9 cellular contexts compared by ENCODE assay signal in genomic region chr1:50423670-50424000, GRCh38. TPM values are rescaled to one million over a fixed set of nuclear protein-coding genes. Genes with fewer than 3 reads are reported as not detected.
A peak's percentile ranks its signal among the peaks of the same experiment; 100 is the strongest.
DNase-seq lines count a peak whose midpoint lies in the region; ATAC-seq, FAIRE-seq and TF ChIP-seq lines count a peak whose summit lies in the region.
"Had no signal": no experiment of that assay in that cellular context is flagged by ENCODE, and none has a peak within 500 bp of the region (broad histone marks: within the 10 kb centered on the region; RNA-seq: fewer than 3 reads in every experiment).

No MANE protein-coding gene starts in this region.

- H3K4me1 Mint-ChIP-seq in activated CD8-positive, alpha-beta T cell treated with anti-CD3 and anti-CD28 coated beads, Interleukin-2, amount 10 ng/mL, durations not matched to agents 7 days and 5 days (ENCODE audit: low read depth) = peaks cover 62% of the 10 kb centered on the region

- TF ChIP-seq CTCF in A549 (IDR thresholded peaks at IDR 0.05) (no peak), left lung (IDR thresholded peaks at IDR 0.05) (no peak), PC-3 (conservative IDR thresholded peaks at IDR 0.05; ENCODE audit: low read depth, low read length) (no peak)

- H3K4me3 Mint-ChIP-seq in activated CD8-positive, alpha-beta T cell treated with anti-CD3 and anti-CD28 coated beads, Interleukin-2, amount 10 ng/mL, durations not matched to agents 7 days and 5 days = peak overlapping the region; percentile 79

- TF ChIP-seq RAD21 in A549 (conservative IDR thresholded peaks at IDR 0.05 in 1 of 2, IDR thresholded peaks at IDR 0.05 in 1 of 2) = no peak

- FAIRE-seq in A549 (lab: Jason Lieb, UNC) = no peak
- FAIRE-seq in GM12891 (lab: Jason Lieb, UNC) = no peak

- no peaks in the 10 kb centered on the region for H3K79me2 ChIP-seq in PC-3 (ENCODE audit: low read length)

- H3K4me2 ChIP-seq in A549 = peak overlapping the region; percentile 93
- H3K4me2 ChIP-seq in PC-3 (ENCODE audit: low read length) = no peak overlapping the region

- H3K36me3 ChIP-seq in left lung (no peaks in the 10 kb centered on the region), PC-3 (ENCODE audit: low read depth, low read length) (no peaks in the 10 kb centered on the region)

- H2AFZ ChIP-seq in PC-3 (ENCODE audit: low read length) = no peak overlapping the region

- no peaks in the 10 kb centered on the region for H3F3A ChIP-seq in PC-3 (ENCODE audit: low read length, unreplicated experiment)

- ATAC-seq in A549 = peak; percentile 43 to 64; a peak in 4 of 6 replicates
- ATAC-seq in activated CD8-positive, alpha-beta T cell treated with anti-CD3 and anti-CD28 coated beads, Interleukin-2, amount 10 ng/mL, durations not matched to agents 7 days and 5 days = no peak
- ATAC-seq in left lung = peak; percentile 43
- no peak for ATAC-seq in PC-3
- no peak for ATAC-seq in HG03175 (IDR thresholded peaks at IDR 0.05; ENCODE audit: unreplicated experiment)

- H3K4me3 ChIP-seq in A549 (peak overlapping the region; percentile 58), left lung (peak overlapping the region in 1 of 2 donors; percentile 26), PC-3 (ENCODE audit: low read length) (no peak overlapping the region)

- no peaks in the 10 kb centered on the region for H3K9me2 ChIP-seq in PC-3 (replicated peaks; ENCODE audit: low read length)

- no peaks in the 10 kb centered on the region for H4K20me1 ChIP-seq in PC-3 (ENCODE audit: low read length)

- peaks cover 28% of the 10 kb centered on the region for H3K36me3 Mint-ChIP-seq in activated CD8-positive, alpha-beta T cell treated with anti-CD3 and anti-CD28 coated beads, Interleukin-2, amount 10 ng/mL, durations not matched to agents 7 days and 5 days (ENCODE audit: low read depth)

- no peak overlapping the region for H3K9ac ChIP-seq in PC-3 (ENCODE audit: low read length)

- H3K27ac Mint-ChIP-seq in activated CD8-positive, alpha-beta T cell treated with anti-CD3 and anti-CD28 coated beads, Interleukin-2, amount 10 ng/mL, durations not matched to agents 7 days and 5 days = peak overlapping the region; percentile 39

- peaks cover 81% of the 10 kb centered on the region for H3K27me3 Mint-ChIP-seq in activated CD8-positive, alpha-beta T cell treated with anti-CD3 and anti-CD28 coated beads, Interleukin-2, amount 10 ng/mL, durations not matched to agents 7 days and 5 days (ENCODE audit: low read depth)

- CTCF ChIA-PET in A549 (lab: Yijun Ruan, JAX) (interaction anchor here (1.3 kb wide), 1 partner anchor 8 kb away, joined by 4 read pairs; no protein-coding TSS in a partner anchor), PC-3 (lab: Charles Lee) (no interaction called here)
- CTCF ChIA-PET in activated CD8-positive, alpha-beta T cell treated with anti-CD3 and anti-CD28 coated beads, Interleukin-2, amount 10 ng/mL, durations not matched to agents 7 days and 5 days (lab: Charles Lee) = interaction anchor here (1.6 kb wide), 1 partner anchor 10 kb away, joined by 6 read pairs; no protein-coding TSS in a partner anchor

- TF ChIP-seq POLR2A in A549 (IDR thresholded peaks at IDR 0.05; ENCODE audit: low read length) (no peak), GM12891 (IDR thresholded peaks at IDR 0.05; ENCODE audit: low read depth, low read length) (no peak)

- intact Hi-C loops in left lung (cut with DNase I) (no loop called here), PC-3 (cut with micrococcal nuclease) (no loop called here)

- POLR2A ChIA-PET in A549 (lab: Yijun Ruan, JAX) (interaction anchor here (0.5 kb wide), 1 partner anchor 25 kb away, joined by 3 read pairs; no protein-coding TSS in a partner anchor), PC-3 (lab: Charles Lee; ENCODE audit: unreplicated experiment) (no interaction called here)
- POLR2A ChIA-PET in activated CD8-positive, alpha-beta T cell treated with anti-CD3 and anti-CD28 coated beads, Interleukin-2, amount 10 ng/mL, durations not matched to agents 7 days and 5 days (lab: Charles Lee) = no interaction called here

- H3K4me1 ChIP-seq in A549 = peaks cover 11% of the 10 kb centered on the region; the same call in 1 of the 3 replicates
- H3K4me1 ChIP-seq in left lung = peaks cover 12 to 72% of the 10 kb centered on the region in 2 donors
- no peaks in the 10 kb centered on the region for H3K4me1 ChIP-seq in PC-3 (ENCODE audit: insufficient read depth, low read length)

- TF ChIP-seq EP300 in A549 (IDR thresholded peaks at IDR 0.05) = no peak

- H3K9me3 Mint-ChIP-seq in activated CD8-positive, alpha-beta T cell treated with anti-CD3 and anti-CD28 coated beads, Interleukin-2, amount 10 ng/mL, durations not matched to agents 7 days and 5 days (ENCODE audit: insufficient read depth) = no peaks in the 10 kb centered on the region

- DNase-seq in A549 (ENCODE audit: low read depth in 1 of 2, low spot score in 1 of 2) (peak; percentile 47 to 58), GM12891 (ENCODE audit: insufficient read length, low spot score) (peak; percentile 43), left lung (peak in 1 of 2 donors; percentile 79), inferior parietal cortex (ENCODE audit: extremely low spot score) (no peak), NCI-H2196 treated with DMSO at 0.1 percent for 48 hours (lab: John Stamatoyannopoulos, UW; ENCODE audit: unreplicated experiment) (no peak), PC-3 (no peak)
- peak; percentile 49 for DNase-seq in activated CD8-positive, alpha-beta T cell treated with anti-CD3 and anti-CD28 coated beads, Interleukin-2, amount 10 ng/mL, durations not matched to agents 7 days and 5 days

- H3K27me3 ChIP-seq in left lung = peaks cover 99 to 100% of the 10 kb centered on the region in 2 donors
- H3K27me3 ChIP-seq in PC-3 (ENCODE audit: low read length) = no peaks in the 10 kb centered on the region

- WGBS in A549 (ENCODE audit: missing lambda C conversion rate) = 0% methylated on average over 10 of the region's 23 CpGs

- BruUV-seq in PC-3 (replicated peaks; lab: Mats Ljungman, UMichigan) = no TSS peak

- H3K9me3 ChIP-seq in A549 = no peaks in the 10 kb centered on the region
- no peaks in the 10 kb centered on the region for H3K9me3 ChIP-seq in left lung
- no peaks in the 10 kb centered on the region for H3K9me3 ChIP-seq in PC-3 (ENCODE audit: low read length)

- H3K27ac ChIP-seq in A549 (peak overlapping the region in 1 of 2 experiments; percentile 30; a peak in 2 of 6 replicates), left lung (no peak overlapping the region), PC-3 (ENCODE audit: low read length) (no peak overlapping the region)

TF ChIP-seq in A549, 52 proteins besides CTCF, POLR2A, EP300 and RAD21 (continues in another document):
- TF ChIP-seq JUNB (IDR thresholded peaks at IDR 0.05) (no peak), ZNF302 (CRISPR knock-in tag; IDR thresholded peaks at IDR 0.05) (no peak), SMC3 (IDR thresholded peaks at IDR 0.05) (no peak), FOXS1 (CRISPR knock-in tag; IDR thresholded peaks at IDR 0.05) (no peak), EHF (CRISPR knock-in tag; IDR thresholded peaks at IDR 0.05) (no peak), HES2 (IDR thresholded peaks at IDR 0.05) (no peak), EHMT2 (IDR thresholded peaks at IDR 0.05; ENCODE audit: low read depth) (no peak), BHLHE40 (IDR thresholded peaks at IDR 0.05; ENCODE audit: low read depth, low read length) (no peak), RNF2 (IDR thresholded peaks at IDR 0.05; ENCODE audit: borderline replicate concordance, low read depth) (no peak), CHD2 (IDR thresholded peaks at IDR 0.05; ENCODE audit: low read length, partially characterized antibody) (no peak), USF2 (IDR thresholded peaks at IDR 0.05) (no peak)

TF ChIP-seq in GM12891, 5 proteins besides CTCF, POLR2A, EP300 and RAD21:
- TF ChIP-seq POLR2AphosphoS5 (IDR thresholded peaks at IDR 0.05; ENCODE audit: low read depth, low read length) (no peak), PAX5 (IDR thresholded peaks at IDR 0.05; ENCODE audit: insufficient read depth, low read length, severe bottlenecking) (no peak), TAF1 (IDR thresholded peaks at IDR 0.05; ENCODE audit: low read depth, low read length) (no peak), POU2F2 (IDR thresholded peaks at IDR 0.05; ENCODE audit: low read depth, low read length) (no peak), SPI1 (IDR thresholded peaks at IDR 0.05; ENCODE audit: low read depth, low read length) (no peak)

RNA-seq across cellular contexts. Expression of gene DMRTA2, which starts 0.4 kb away (rescaled TPM):
- polyA plus RNA-seq in A549 (2011; rRNA removed) = 0.03 TPM in 2 replicates
- polyA plus RNA-seq in A549 (2012; cell fraction: cytosol; rRNA removed) = 0.08 and 0.13 TPM in 2 replicates
- 0.17 and 0.28 TPM in 2 replicates for polyA plus RNA-seq in A549 (2012; cell fraction: nucleus; rRNA removed)
- polyA plus RNA-seq in A549 (2017; fragmentation: RNase III; extraction: RNeasy Plus Mini Kit Qiagen cat#74134 plus additional on column Dnase treatment) = 0.07 to 0.13 TPM (median 0.12 TPM) in 3 replicates
- polyA minus RNA-seq in A549 (2011; rRNA and poly(A)+ RNA removed) = not detected in 2 replicates
- 0.04 TPM for polyA plus RNA-seq in GM12891 (2012; ENCODE audit: low read depth, missing spikeins)
- not detected for total RNA-seq in activated CD8-positive, alpha-beta T cell treated with anti-CD3 and anti-CD28 coated beads, Interleukin-2, amount 10 ng/mL, durations not matched to agents 7 days and 5 days
- total RNA-seq in left lung = not detected
- not detected in 2 replicates for total RNA-seq in PC-3 (2014; rRNA removed)
- total RNA-seq: activated CD8-positive, alpha-beta memory T cell treated with anti-CD3 and anti-CD28 coated beads for 36 hours had no signal

Comparison
In these comparisons a context has a peak if more than half of its experiments do, and no peak if none do; other contexts are left out.
1. ATAC-seq: peak in A549 (2 of 2) and left lung (single experiment); none in activated CD8-positive, alpha-beta T cell treated with anti-CD3 and anti-CD28 coated beads, Interleukin-2, amount 10 ng/mL, durations not matched to agents 7 days and 5 days (single experiment), PC-3 (single experiment) and HG03175 (single experiment).
2. DNase-seq: peak in A549 (2 of 2), GM12891 (single experiment) and activated CD8-positive, alpha-beta T cell treated with anti-CD3 and anti-CD28 coated beads, Interleukin-2, amount 10 ng/mL, durations not matched to agents 7 days and 5 days (single experiment); none in inferior parietal cortex (single experiment), NCI-H2196 treated with DMSO at 0.1 percent for 48 hours (single experiment) and PC-3 (single experiment).